In the genomic region with DNA sequence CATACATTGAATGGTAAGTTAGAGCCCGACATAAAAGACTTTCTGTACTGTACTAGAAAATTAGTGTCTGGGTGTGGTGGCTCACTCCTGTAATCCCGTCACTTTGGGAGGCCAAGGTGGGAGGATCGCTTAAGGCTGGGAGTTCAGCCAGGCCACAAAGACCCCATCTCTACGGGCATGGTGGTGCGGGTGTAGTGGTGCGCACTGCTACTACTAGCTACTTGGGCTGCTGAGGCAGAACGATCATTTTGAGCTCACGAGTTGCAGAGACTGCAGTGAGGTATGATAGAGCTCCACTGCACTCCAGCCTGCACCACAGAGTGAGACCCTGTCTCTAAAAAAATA, we compare ENCODE assay signal across 10 cellular contexts. TPM values are rescaled to one million over a fixed set of nuclear protein-coding genes. Genes with fewer than 3 reads are reported as not detected.
DNase-seq lines count a peak whose midpoint lies in the region; ATAC-seq and TF ChIP-seq lines count a peak whose summit lies in the region.
"Had no signal": no experiment of that assay in that cellular context is flagged by ENCODE, and none has a peak within 500 bp of the region (broad histone marks: within the 10 kb centered on the region; RNA-seq: fewer than 3 reads in every experiment).

No MANE protein-coding gene starts in this region.

- H3K4me3 Mint-ChIP-seq in mesothelial cell of epicardium = peak overlapping the region; percentile 100

- H3K27ac Mint-ChIP-seq in mesothelial cell of epicardium = peak overlapping the region; percentile 100

- H3K9me3 ChIP-seq in BLaER1 treated with 17β-estradiol and CSF1 and Interleukin-3, amounts not matched to agents 10 nM and 100 nM (replicated peaks in 1 of 11) = peaks cover 0 to 24% (median 15%) of the 10 kb centered on the region in 11 experiments; a peak in 16 of 22 replicates
- no peaks in the 10 kb centered on the region for H3K9me3 ChIP-seq in HUES6 (ENCODE audit: control insufficient read depth, insufficient read depth, low read depth, low read length)

- H3K36me3 ChIP-seq in BLaER1 treated with 17β-estradiol and CSF1 and Interleukin-3, amounts not matched to agents 10 nM and 100 nM = peaks cover 49 to 59% (median 53%) of the 10 kb centered on the region in 11 experiments
- peaks cover 49% of the 10 kb centered on the region for H3K36me3 ChIP-seq in HUES6 (ENCODE audit: control insufficient read depth, insufficient read depth, low read length)

- H3K4me1 Mint-ChIP-seq in mesothelial cell of epicardium = peaks cover 50% of the 10 kb centered on the region

- peaks cover 17% of the 10 kb centered on the region for H3K36me3 Mint-ChIP-seq in mesothelial cell of epicardium

- H3K4me3 ChIP-seq in BLaER1 treated with 17β-estradiol and CSF1 and Interleukin-3, amounts not matched to agents 10 nM and 100 nM = peak overlapping the region in 9 of 10 experiments; percentile 89 to 97 (median 95); a peak in 14 of 20 replicates
- H3K4me3 ChIP-seq in HUES6 (ENCODE audit: low read depth, low read length) = peak overlapping the region; percentile 97
- H3K4me3 ChIP-seq in astrocyte of the cerebellum (ENCODE audit: low read depth, low read length) = peak overlapping the region; percentile 75

- DNase-seq in astrocyte of the cerebellum (ENCODE audit: low read depth) (no peak), mesothelial cell of epicardium (ENCODE audit: low spot score in 2 of 2, unreplicated experiment in 2 of 2) (no peak), DMS53 (lab: John Stamatoyannopoulos, UW) (no peak), GDM1 (lab: John Stamatoyannopoulos, UW) (no peak)
- DNase-seq: H7, T1000 had no signal

- peak overlapping the region in 9 of 11 experiments; percentile 29 to 100 (median 99); a peak in 16 of 22 replicates for H3K27ac ChIP-seq in BLaER1 treated with 17β-estradiol and CSF1 and Interleukin-3, amounts not matched to agents 10 nM and 100 nM
- H3K27ac ChIP-seq in HUES6 (ENCODE audit: low read depth, low read length) = no peak overlapping the region

- no peak for TF ChIP-seq CTCF in astrocyte of the cerebellum (IDR thresholded peaks at IDR 0.05; ENCODE audit: low read depth, low read length, missing control alignments)
- TF ChIP-seq CTCF in mesothelial cell of epicardium (IDR thresholded peaks at IDR 0.05; ENCODE audit: unreplicated experiment) = no peak

- in situ Hi-C loops in astrocyte of the cerebellum (cut with HindIII; ENCODE audit: low sequenced_read_pairs) = no loop called here

- no peaks in the 10 kb centered on the region for H3K27me3 ChIP-seq in BLaER1 treated with 17β-estradiol and CSF1 and Interleukin-3, amounts not matched to agents 10 nM and 100 nM
- no peaks in the 10 kb centered on the region for H3K27me3 ChIP-seq in HUES6 (ENCODE audit: control insufficient read depth, insufficient read depth, low read length)

- peaks cover 63 to 71% (median 67%) of the 10 kb centered on the region in 11 experiments for H4K20me1 ChIP-seq in BLaER1 treated with 17β-estradiol and CSF1 and Interleukin-3, amounts not matched to agents 10 nM and 100 nM

- H3K9ac ChIP-seq in BLaER1 treated with 17β-estradiol and CSF1 and Interleukin-3, amounts not matched to agents 10 nM and 100 nM = peak overlapping the region; percentile 53 to 100 (median 99); a peak in 16 of 22 replicates
- peak overlapping the region; percentile 22 for H3K9ac ChIP-seq in HUES6 (ENCODE audit: low read length)

- H3K4me1 ChIP-seq in BLaER1 treated with 17β-estradiol and CSF1 and Interleukin-3, amounts not matched to agents 10 nM and 100 nM = peaks cover 22 to 60% (median 43%) of the 10 kb centered on the region in 10 experiments
- peaks cover 5% of the 10 kb centered on the region for H3K4me1 ChIP-seq in HUES6 (ENCODE audit: control insufficient read depth, insufficient read depth, low read length)

- H3K9me3 Mint-ChIP-seq in mesothelial cell of epicardium = no peaks in the 10 kb centered on the region

- H3K4me2 ChIP-seq in BLaER1 treated with 17β-estradiol and CSF1 and Interleukin-3, amounts not matched to agents 10 nM and 100 nM = peak overlapping the region; percentile 74 to 96 (median 92)

- ATAC-seq in GM18861 (IDR thresholded peaks at IDR 0.05; ENCODE audit: unreplicated experiment) (no peak), HG03457 (IDR thresholded peaks at IDR 0.05; ENCODE audit: unreplicated experiment) (no peak)

- H3K27me3 Mint-ChIP-seq in mesothelial cell of epicardium (ENCODE audit: low read depth) = no peaks in the 10 kb centered on the region

RNA-seq across cellular contexts. Expression of a gene that starts 2.3 kb away (rescaled TPM):
- total RNA-seq in mesothelial cell of epicardium = 128 to 133 TPM (median 131 TPM) in 3 replicates
